In the genomic region with DNA sequence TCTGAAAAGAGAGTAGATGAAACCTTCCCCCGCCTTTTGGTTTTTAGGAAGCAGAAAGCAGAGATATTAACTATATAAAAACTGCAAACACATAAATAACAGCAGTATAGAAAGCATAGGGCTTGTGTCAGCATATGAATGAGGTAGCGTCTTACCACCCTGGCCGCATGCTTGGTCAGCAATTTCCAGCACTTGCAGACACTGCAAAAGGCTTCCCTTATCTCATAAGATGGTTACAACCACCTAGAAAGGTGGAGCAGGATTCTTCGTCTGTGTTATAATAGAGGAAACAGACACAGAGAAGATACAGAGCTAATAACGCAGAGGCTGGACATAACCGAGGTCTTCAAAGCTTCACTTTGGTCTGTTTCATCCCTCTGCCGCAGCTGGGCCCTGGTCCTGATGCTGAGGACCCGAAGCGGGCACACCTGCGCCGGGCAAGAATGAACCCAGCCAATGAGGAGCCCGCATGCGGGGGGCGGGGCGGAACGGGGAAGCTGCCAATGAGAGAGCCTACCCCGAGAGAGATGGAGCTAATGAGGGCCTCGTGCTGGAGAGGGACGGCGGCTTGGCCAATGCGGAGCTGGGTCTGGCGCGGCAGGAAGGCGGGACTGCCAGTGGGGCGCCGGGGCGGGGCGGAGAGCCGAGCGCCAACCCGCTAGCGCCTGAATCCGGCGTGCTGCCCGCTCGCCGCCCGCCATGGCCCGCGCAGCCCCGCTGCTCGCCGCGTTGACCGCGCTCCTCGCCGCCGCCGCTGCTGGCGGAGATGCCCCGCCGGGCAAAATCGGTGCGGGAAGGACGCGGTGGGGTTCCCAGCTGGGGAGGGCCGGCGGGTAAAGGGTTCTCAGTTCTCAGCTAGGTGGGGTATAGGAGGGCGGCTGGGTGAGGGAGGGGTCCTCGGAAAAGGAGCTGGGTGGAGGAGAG, we compare ENCODE assay signal across 8 cellular contexts. TPM values are rescaled to one million over a fixed set of nuclear protein-coding genes. Genes with fewer than 3 reads are reported as not detected.
DNase-seq lines count a peak whose midpoint lies in the region; ATAC-seq, FAIRE-seq and TF ChIP-seq lines count a peak whose summit lies in the region.

A gene with protein sequence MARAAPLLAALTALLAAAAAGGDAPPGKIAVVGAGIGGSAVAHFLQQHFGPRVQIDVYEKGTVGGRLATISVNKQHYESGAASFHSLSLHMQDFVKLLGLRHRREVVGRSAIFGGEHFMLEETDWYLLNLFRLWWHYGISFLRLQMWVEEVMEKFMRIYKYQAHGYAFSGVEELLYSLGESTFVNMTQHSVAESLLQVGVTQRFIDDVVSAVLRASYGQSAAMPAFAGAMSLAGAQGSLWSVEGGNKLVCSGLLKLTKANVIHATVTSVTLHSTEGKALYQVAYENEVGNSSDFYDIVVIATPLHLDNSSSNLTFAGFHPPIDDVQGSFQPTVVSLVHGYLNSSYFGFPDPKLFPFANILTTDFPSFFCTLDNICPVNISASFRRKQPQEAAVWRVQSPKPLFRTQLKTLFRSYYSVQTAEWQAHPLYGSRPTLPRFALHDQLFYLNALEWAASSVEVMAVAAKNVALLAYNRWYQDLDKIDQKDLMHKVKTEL (plus strand): TSS at position 677 of the 924 bp plus-strand sequence. CDS start 23 bp downstream, at position 700.

- TF ChIP-seq EP300 in H1 (IDR thresholded peaks at IDR 0.05; ENCODE audit: borderline replicate concordance in 1 of 2, low read depth in 2 of 2, low read length in 2 of 2): peak in 1 of 2 experiments; percentile 18; a peak in 1 of 3 replicates

- TF ChIP-seq CTCF in Caco-2 (IDR thresholded peaks at IDR 0.05; ENCODE audit: insufficient read depth in 1 of 2, low read depth in 1 of 2, low read length in 1 of 2, severe bottlenecking in 1 of 2, unreplicated experiment in 1 of 2) (no peak), H1 (IDR thresholded peaks at IDR 0.05; ENCODE audit: control extremely low read depth in 1 of 3, insufficient read depth in 1 of 3, low read depth in 1 of 3, low read length in 3 of 3) (0 out of 4 replicates have a peak, but pooled peaks of 1 of the 3 experiments have one; percentile 0)

- peak; percentile 99 for ATAC-seq in GM21381 (IDR thresholded peaks at IDR 0.05; ENCODE audit: unreplicated experiment)

- no peaks in the 10 kb centered on the region for H3K27me3 ChIP-seq in Caco-2 (replicated peaks; ENCODE audit: control insufficient read depth, insufficient read depth, low read length)
- H3K27me3 ChIP-seq in H1 (replicated peaks in 1 of 4; ENCODE audit: control insufficient read depth in 3 of 4, extremely low read depth in 1 of 4, insufficient read depth in 3 of 4, low read length in 3 of 4): no peaks in the 10 kb centered on the region; a peak in 1 of 7 replicates
- H3K27me3 ChIP-seq in mesenchymal stem cell (ENCODE audit: control insufficient read depth in 1 of 2, insufficient read depth in 1 of 2, low read length in 2 of 2): no peaks in the 10 kb centered on the region

- H3K56ac ChIP-seq in H1 (replicated peaks; ENCODE audit: insufficient read length, low read depth, low read length): peak within 1 kb of the TSS; percentile 24

- peak within 1 kb of the TSS; percentile 90 for H3K4me3 Mint-ChIP-seq in Caco-2 (ENCODE audit: unreplicated experiment)

- peak within 1 kb of the TSS; percentile 78 for H3K18ac ChIP-seq in H1 (ENCODE audit: extremely low read depth, low read length)
- H3K18ac ChIP-seq in mesenchymal stem cell (ENCODE audit: low read depth in 1 of 2, low read length in 2 of 2): peak within 1 kb of the TSS; percentile 13 to 69

- no peak for TF ChIP-seq RAD21 in H1 (IDR thresholded peaks at IDR 0.05 in 1 of 2, conservative IDR thresholded peaks at IDR 0.05 in 1 of 2; ENCODE audit: low read depth in 2 of 2, low read length in 2 of 2)

- peaks cover 1 to 13% of the 10 kb centered on the region in 2 experiments for H4K20me1 ChIP-seq in H1 (replicated peaks in 1 of 2; ENCODE audit: control insufficient read depth in 1 of 2, insufficient read depth in 2 of 2, low read length in 2 of 2)

- H2BK12ac ChIP-seq in H1 (ENCODE audit: low read depth, low read length): no peak within 1 kb of the TSS
- no peak within 1 kb of the TSS for H2BK12ac ChIP-seq in mesenchymal stem cell (ENCODE audit: low read length in 2 of 2)

- no peaks in the 10 kb centered on the region for H3K4me1 Mint-ChIP-seq in Caco-2 (ENCODE audit: low read depth, unreplicated experiment)

- H2BK20ac ChIP-seq in H1 (ENCODE audit: low read length): no peak within 1 kb of the TSS

- peak within 1 kb of the TSS; percentile 53 for H4K5ac ChIP-seq in H1 (ENCODE audit: insufficient read length, low read depth, low read length)

- peaks cover 26% of the 10 kb centered on the region for H3K36me3 Mint-ChIP-seq in Caco-2 (ENCODE audit: insufficient read depth, unreplicated experiment)

- intact Hi-C loops in Caco-2 (cut with micrococcal nuclease; ENCODE audit: unreplicated experiment): loop anchor here (1.0 kb wide), 1 partner anchor 12 kb away; a partner anchor contains a TSS

- BruUV-seq in Caco-2 (replicated peaks; lab: Mats Ljungman, UMichigan): no TSS peak

- H3K79me2 ChIP-seq in H1 (ENCODE audit: control insufficient read depth in 1 of 2, insufficient read depth in 2 of 2, low read length in 2 of 2): peaks cover 0 to 6% of the 10 kb centered on the region in 2 experiments; a peak in 1 of 4 replicates

- H3K23ac ChIP-seq in H1 (ENCODE audit: insufficient read length) (no peak within 1 kb of the TSS), mesenchymal stem cell (ENCODE audit: low read length in 2 of 2) (no peak within 1 kb of the TSS)

- H3K27me3 Mint-ChIP-seq in Caco-2 (ENCODE audit: insufficient read depth, unreplicated experiment): no peaks in the 10 kb centered on the region

- H3K27ac ChIP-seq in H1 (ENCODE audit: low read depth, low read length) (no peak within 1 kb of the TSS), mesenchymal stem cell (ENCODE audit: low read length, poor library complexity, severe bottlenecking) (no peak within 1 kb of the TSS)

- H3K79me1 ChIP-seq in H1 (ENCODE audit: low read depth, low read length) (peaks cover 8% of the 10 kb centered on the region), mesenchymal stem cell (replicated peaks; ENCODE audit: low read length, poor library complexity, severe bottlenecking) (peaks cover 2% of the 10 kb centered on the region)

- 6% methylated on average over 32 of the region's 61 CpGs; no CpG with 5 or more reads in 1 of the 2 experiments for WGBS in H1 (ENCODE audit: extremely low coverage in 1 of 2, insufficient coverage in 1 of 2, insufficient read length in 1 of 2, insufficient replicate concordance in 2 of 2, low coverage in 1 of 2, low lambda C conversion rate in 2 of 2, missing lambda C conversion rate in 1 of 2), 2 experiments
- WGBS in mesenchymal stem cell: 1% methylated on average over 51 of the region's 61 CpGs

- peak; percentile 92 for FAIRE-seq in HTR-8/SVneo (lab: Jason Lieb, UNC)
- no peak for FAIRE-seq in H1 (lab: Jason Lieb, UNC)

- peak within 1 kb of the TSS in 3 of 4 experiments; percentile 48 to 61 (median 55); a peak in 6 of 7 replicates for H3K9ac ChIP-seq in H1 (replicated peaks in 1 of 4; ENCODE audit: extremely low read depth in 1 of 4, low read depth in 3 of 4, low read length in 3 of 4)
- H3K9ac ChIP-seq in mesenchymal stem cell (ENCODE audit: low read length): peak within 1 kb of the TSS; percentile 87

- peak within 1 kb of the TSS; percentile 86 to 88 for H3K4me2 ChIP-seq in H1 (ENCODE audit: insufficient read depth in 1 of 2, low read depth in 2 of 2, low read length in 2 of 2)
- H3K4me2 ChIP-seq in mesenchymal stem cell (ENCODE audit: low read length, poor library complexity, severe bottlenecking): peak within 1 kb of the TSS; percentile 61

- no peak within 1 kb of the TSS for H2AK5ac ChIP-seq in H1 (ENCODE audit: low read depth, low read length)
- no peak within 1 kb of the TSS for H2AK5ac ChIP-seq in mesenchymal stem cell (ENCODE audit: low read length, severe bottlenecking)

- peak in 1 of 2 experiments; percentile 77; a peak in 2 of 3 replicates for TF ChIP-seq POLR2A in H1 (IDR thresholded peaks at IDR 0.05; ENCODE audit: control extremely low read depth in 1 of 2, low read depth in 2 of 2, low read length in 2 of 2)

- H3K4me1 ChIP-seq in Caco-2: peaks cover 6% of the 10 kb centered on the region
- H3K4me1 ChIP-seq in H1 (replicated peaks in 1 of 4; ENCODE audit: control insufficient read depth in 3 of 4, insufficient read depth in 4 of 4, low read length in 3 of 4): peaks cover 0 to 6% (median 2%) of the 10 kb centered on the region in 4 experiments; a peak in 5 of 7 replicates
- H3K4me1 ChIP-seq in mesenchymal stem cell (ENCODE audit: control insufficient read depth, insufficient read depth, low read depth, low read length): peaks cover 5% of the 10 kb centered on the region

- CTCF ChIA-PET in Caco-2 (lab: Charles Lee): interaction anchor here (0.6 to 2.2 kb wide), 12 partner anchors 9 to 603 kb away, joined by 3 to 40 read pairs (median 4); a partner anchor contains a TSS
- CTCF ChIA-PET in H1 (lab: Charles Lee; ENCODE audit: partially characterized antibody): interaction anchor here (0.5 to 46.1 kb wide), 8 partner anchors 10 to 261 kb away, joined by 3 to 1310 read pairs (median 5); no protein-coding TSS in a partner anchor

- DNase-seq in Caco-2: peak; percentile 95 to 97
- peak; percentile 97 for DNase-seq in HTR-8/SVneo (ENCODE audit: insufficient read length, low spot score)
- DNase-seq in NOMO-1 treated with DMSO at 0.1 percent for 48 hours (lab: John Stamatoyannopoulos, UW; ENCODE audit: unreplicated experiment): peak; percentile 99
- DNase-seq in activated CD8-positive, alpha-beta memory T cell treated with anti-CD3 and anti-CD28 coated beads for 4 hours (ENCODE audit: low read depth in 2 of 2): peak; percentile 79 to 95
- DNase-seq in H1 (ENCODE audit: low read depth in 1 of 2, low spot score in 2 of 2): peak; percentile 87 to 99
- DNase-seq in mesenchymal stem cell: peak; percentile 97
- DNase-seq in stimulated activated CD8-positive, alpha-beta memory T cell treated with anti-CD3 and anti-CD28 coated beads, Interleukin-12 subunit alpha, Interleukin-12 subunit beta, amount 100 ng/mL, for 24 hours (ENCODE audit: extremely low read depth): peak; percentile 97

- H3K4ac ChIP-seq in H1 (replicated peaks; ENCODE audit: insufficient read length, low read depth, low read length): peak within 1 kb of the TSS; percentile 84
- peak within 1 kb of the TSS in 1 of 2 experiments; percentile 52 for H3K4ac ChIP-seq in mesenchymal stem cell (ENCODE audit: low read depth in 1 of 2, low read length in 2 of 2)

- H3K9me3 ChIP-seq in Caco-2 (no peaks in the 10 kb centered on the region), H1 (ENCODE audit: insufficient read depth in 2 of 2, low read depth in 1 of 2, low read length in 1 of 2) (no peaks in the 10 kb centered on the region), mesenchymal stem cell (ENCODE audit: control insufficient read depth, low read length) (no peaks in the 10 kb centered on the region)

- H2BK5ac ChIP-seq in H1 (ENCODE audit: low read depth, low read length): no peak within 1 kb of the TSS; the same call in 1 of the 2 replicates
- H2BK5ac ChIP-seq in mesenchymal stem cell (ENCODE audit: low read depth, low read length, poor library complexity, severe bottlenecking): no peak within 1 kb of the TSS

- no peak within 1 kb of the TSS for H3K27ac Mint-ChIP-seq in Caco-2 (ENCODE audit: unreplicated experiment)

- H4K91ac ChIP-seq in H1 (replicated peaks; ENCODE audit: insufficient read length, low read length): peak within 1 kb of the TSS; percentile 85
- peak within 1 kb of the TSS; percentile 43 for H4K91ac ChIP-seq in mesenchymal stem cell (ENCODE audit: low read length)

- H3K14ac ChIP-seq in H1 (ENCODE audit: insufficient read length): no peak within 1 kb of the TSS
- peak within 1 kb of the TSS in 1 of 2 experiments; percentile 35 for H3K14ac ChIP-seq in mesenchymal stem cell (ENCODE audit: low read length in 2 of 2)

- peaks cover 6% of the 10 kb centered on the region; the same call in 1 of the 2 replicates for H3K23me2 ChIP-seq in H1 (ENCODE audit: low read depth, low read length)

- H2BK15ac ChIP-seq in H1 (ENCODE audit: low read length): no peak within 1 kb of the TSS
- H2BK15ac ChIP-seq in mesenchymal stem cell (ENCODE audit: low read depth, poor library complexity, severe bottlenecking): no peak within 1 kb of the TSS

- peak within 1 kb of the TSS; percentile 76 for H2AFZ ChIP-seq in H1 (ENCODE audit: low read length)
- H2AFZ ChIP-seq in mesenchymal stem cell (ENCODE audit: low read depth, low read length): peak within 1 kb of the TSS; percentile 81

- POLR2A ChIA-PET in Caco-2 (lab: Charles Lee) (interaction anchor here (0.6 to 2.1 kb wide), 4 partner anchors 12 to 1091 kb away, joined by 3 to 42 read pairs (median 4); a partner anchor contains a TSS), H1 (lab: Charles Lee; ENCODE audit: partially characterized antibody) (interaction anchor here (0.6 to 5.8 kb wide), 8 partner anchors 10 to 238 kb away, joined by 3 to 72 read pairs (median 4); a partner anchor contains a TSS)

- H3K4me3 ChIP-seq in Caco-2 (ENCODE audit: low read depth, low read length) (peak within 1 kb of the TSS; percentile 68), H1 (ENCODE audit: extremely low read depth in 1 of 4, insufficient read depth in 2 of 4, low read depth in 3 of 4, low read length in 4 of 4) (peak within 1 kb of the TSS; percentile 68 to 87 (median 76)), mesenchymal stem cell (ENCODE audit: insufficient read depth in 1 of 2, low read depth in 1 of 2, low read length in 2 of 2) (peak within 1 kb of the TSS; percentile 79 to 91)

- H3K9me3 Mint-ChIP-seq in Caco-2 (ENCODE audit: unreplicated experiment): no peaks in the 10 kb centered on the region

- H2BK120ac ChIP-seq in H1 (replicated peaks; ENCODE audit: low read depth, low read length) (peak within 1 kb of the TSS; percentile 21), mesenchymal stem cell (ENCODE audit: low read depth, low read length) (no peak within 1 kb of the TSS)

- H4K8ac ChIP-seq in H1 (ENCODE audit: extremely low read depth, insufficient read depth, low read length) (peak within 1 kb of the TSS; percentile 74; the same call in 1 of the 2 replicates), mesenchymal stem cell (ENCODE audit: low read length) (peak within 1 kb of the TSS; percentile 4)

- no peaks in the 10 kb centered on the region for H3K36me3 ChIP-seq in Caco-2 (ENCODE audit: control insufficient read depth, insufficient read depth, low read length)
- H3K36me3 ChIP-seq in H1 (ENCODE audit: control insufficient read depth in 2 of 4, insufficient read depth in 4 of 4, low read length in 3 of 4): peaks cover 2 to 29% (median 8%) of the 10 kb centered on the region in 4 experiments; a peak in 5 of 8 replicates
- peaks cover 5 to 29% of the 10 kb centered on the region in 2 experiments for H3K36me3 ChIP-seq in mesenchymal stem cell (ENCODE audit: control insufficient read depth in 1 of 2, insufficient read depth in 2 of 2, low read depth in 1 of 2, low read length in 2 of 2)

RNA-seq across cellular contexts. Expression of the gene that starts here (rescaled TPM):
- 8.7 and 10.4 TPM in 2 replicates for total RNA-seq in Caco-2 (2022)
- total RNA-seq in H1 (2021; fragmentation: NEBNext Ultra II Directional; extraction: Animal tissue kit (Norgen Biotek cat#: 25700)): 6.8 and 7.9 TPM in 2 replicates
- 17.2 and 19.0 TPM in 2 replicates for polyA plus RNA-seq in H1 (2011; rRNA removed)
- polyA plus RNA-seq in H1 (2011; cell fraction: cytosol; rRNA removed): 14.6 TPM
- polyA plus RNA-seq in H1 (2011; cell fraction: nucleus; rRNA removed): 26.8 TPM
- 8.6 to 13.2 TPM (median 10.8 TPM) in 4 replicates for polyA plus RNA-seq in H1 (2012, experiment 1 of 2)
- 5.0 TPM for polyA plus RNA-seq in H1 (2012, experiment 2 of 2)
- polyA plus RNA-seq in H1 (2013, experiment 1 of 2): 15.8 TPM
- 16.5 TPM for polyA plus RNA-seq in H1 (2013, experiment 2 of 2)
- polyA minus RNA-seq in H1 (2011; rRNA and poly(A)+ RNA removed): 13.5 and 14.2 TPM in 2 replicates
- polyA minus RNA-seq in H1 (2011; cell fraction: cytosol; rRNA and poly(A)+ RNA removed): 6.1 TPM
- polyA minus RNA-seq in H1 (2011; cell fraction: nucleus; rRNA and poly(A)+ RNA removed): 10.8 TPM
- polyA plus RNA-seq in mesenchymal stem cell (2013, experiment 1 of 2): 13.0 TPM
- polyA plus RNA-seq in mesenchymal stem cell (2013, experiment 2 of 2): 13.3 TPM
